ENCODE assay signal across 25 cellular contexts in genomic region chr7:27194641-27195379, GRCh38. TPM values are rescaled to one million over a fixed set of nuclear protein-coding genes. Genes with fewer than 3 reads are reported as not detected.
DNase-seq lines count a peak whose midpoint lies in the region; FAIRE-seq and TF ChIP-seq lines count a peak whose summit lies in the region.
"Had no signal": no experiment of that assay in that cellular context is flagged by ENCODE, and none has a peak within 500 bp of the region (broad histone marks: within the 10 kb centered on the region; RNA-seq: fewer than 3 reads in every experiment).

No MANE protein-coding gene starts in this region.

- TF ChIP-seq CTCF in endothelial cell of umbilical vein (IDR thresholded peaks at IDR 0.05; ENCODE audit: extremely low read depth in 1 of 2, insufficient read depth in 1 of 2, low read depth in 1 of 2, low read length in 2 of 2): no peak

- H3K27ac Mint-ChIP-seq in immature natural killer cell: no peak overlapping the region
- H3K27ac Mint-ChIP-seq: memory B cell, natural killer cell had no signal

- no peak overlapping the region for H3K4me2 ChIP-seq in endothelial cell of umbilical vein (ENCODE audit: insufficient read depth, low read length)

- H4K20me1 ChIP-seq in endothelial cell of umbilical vein (replicated peaks; ENCODE audit: control insufficient read depth, extremely low read depth, insufficient read depth, low read length): no peaks in the 10 kb centered on the region

- no peaks in the 10 kb centered on the region for H3K79me2 ChIP-seq in endothelial cell of umbilical vein (ENCODE audit: control insufficient read depth, insufficient read depth, low read length)

- TF ChIP-seq POLR2A in endothelial cell of umbilical vein (IDR thresholded peaks at IDR 0.05; ENCODE audit: low read depth, low read length): no peak

- peaks cover 46 to 80% (median 76%) of the 10 kb centered on the region in 3 donors for H3K27me3 Mint-ChIP-seq in immature natural killer cell (ENCODE audit: low read depth in 3 of 3)

- CTCF ChIA-PET in endothelial cell of umbilical vein (lab: Charles Lee): interaction anchor here (0.7 to 2.8 kb wide), 13 partner anchors 15 to 903 kb away, joined by 3 to 69 read pairs (median 4); no protein-coding TSS in a partner anchor

- DNase-seq in EH (ENCODE audit: low read depth): peak; percentile 72
- peak; percentile 75 for DNase-seq in HT-29 (ENCODE audit: low spot score)
- DNase-seq in endothelial cell of umbilical vein (ENCODE audit: low read depth, low spot score): no peak
- DNase-seq in GDM1 (lab: John Stamatoyannopoulos, UW): no peak
- DNase-seq in immature natural killer cell: no peak
- no peak for DNase-seq in RCC 7860 (ENCODE audit: low spot score)
- DNase-seq in germinal center (ENCODE audit: low spot score): no peak
- DNase-seq: activated CD4-positive, alpha-beta T cell treated with anti-CD3 and anti-CD28 coated beads for 48 hours; activated CD8-positive, alpha-beta memory T cell treated with anti-CD3 and anti-CD28 coated beads, Interleukin-2, amount 50 U/mL, for 48 hours; activated gamma-delta T cell treated with Interleukin-2 at 50 U/mL for 16 hours; dermis blood vessel endothelial cell; foreskin keratinocyte; HCEC 1CT; kidney glomerular epithelial cell; natural killer cell; NCI-H146; NCI-H2171 treated with DMSO at 0.1 percent for 48 hours; NCI-H526 treated with DMSO at 0.1 percent for 48 hours; stimulated activated naive CD8-positive, alpha-beta T cell treated with anti-CD3 and anti-CD28 coated beads, Interleukin-15, Interleukin-2, amounts not matched to agents 100 U/mL and 50 U/mL, for 24 hours had no signal

- H3K9ac ChIP-seq in endothelial cell of umbilical vein (replicated peaks; ENCODE audit: extremely low read depth, insufficient read depth, low read length) (no peak overlapping the region), rectal smooth muscle tissue (ENCODE audit: low read length) (no peak overlapping the region)

- BruUV-seq in endothelial cell of umbilical vein (replicated peaks; lab: Mats Ljungman, UMichigan): no TSS peak

- H3K36me3 ChIP-seq in endothelial cell of umbilical vein (ENCODE audit: control insufficient read depth in 2 of 2, extremely low read depth in 1 of 2, insufficient read depth in 2 of 2, low read length in 2 of 2) (no peaks in the 10 kb centered on the region), rectal smooth muscle tissue (ENCODE audit: control insufficient read depth, insufficient read depth, low read length) (no peaks in the 10 kb centered on the region)
- H3K36me3 ChIP-seq: pancreas, tibial nerve had no signal

- intact Hi-C loops in endothelial cell of umbilical vein (cut with micrococcal nuclease): no loop called here

- H3K27me3 ChIP-seq in endothelial cell of umbilical vein (ENCODE audit: control insufficient read depth in 2 of 2, insufficient read depth in 2 of 2, low read length in 2 of 2) (peaks cover 42 to 64% of the 10 kb centered on the region in 2 experiments), rectal smooth muscle tissue (ENCODE audit: control insufficient read depth, insufficient read depth, low read length) (peaks cover 12% of the 10 kb centered on the region)

- H3K27ac ChIP-seq in endothelial cell of umbilical vein (ENCODE audit: insufficient read depth, low read depth, low read length) (no peak overlapping the region), rectal smooth muscle tissue (ENCODE audit: low read depth, low read length) (peak overlapping the region; percentile 67)
- H3K27ac ChIP-seq: foreskin keratinocyte, pancreas, tibial nerve had no signal

- H3K4me1 ChIP-seq in endothelial cell of umbilical vein (ENCODE audit: control insufficient read depth, extremely low read depth, insufficient read depth, low read length) (peaks cover 12% of the 10 kb centered on the region), rectal smooth muscle tissue (ENCODE audit: control insufficient read depth, insufficient read depth, low read length) (peaks cover 4% of the 10 kb centered on the region)
- H3K4me1 ChIP-seq: foreskin keratinocyte had no signal

- H3K9me3 Mint-ChIP-seq in immature natural killer cell: no peaks in the 10 kb centered on the region
- H3K9me3 Mint-ChIP-seq: natural killer cell had no signal

- H3K4me3 ChIP-seq in endothelial cell of umbilical vein (replicated peaks in 1 of 3; ENCODE audit: insufficient read depth in 1 of 3, low read depth in 1 of 3, low read length in 3 of 3): no peak overlapping the region
- H3K4me3 ChIP-seq in rectal smooth muscle tissue (ENCODE audit: low read length): peak overlapping the region; percentile 71
- H3K4me3 ChIP-seq: pancreas, tibial nerve had no signal

- POLR2A ChIA-PET in endothelial cell of umbilical vein (lab: Charles Lee): no interaction called here

- no peaks in the 10 kb centered on the region for H3K9me3 ChIP-seq in endothelial cell of umbilical vein (replicated peaks; ENCODE audit: control insufficient read depth, insufficient read depth, low read length)
- H3K9me3 ChIP-seq: pancreas, tibial nerve had no signal

- H3K36me3 Mint-ChIP-seq in immature natural killer cell: no peaks in the 10 kb centered on the region
- H3K36me3 Mint-ChIP-seq: natural killer cell had no signal

- no peaks in the 10 kb centered on the region for H3K9me1 ChIP-seq in endothelial cell of umbilical vein (replicated peaks; ENCODE audit: control insufficient read depth, extremely low read depth, insufficient read depth, low read length)

- FAIRE-seq in endothelial cell of umbilical vein (lab: Jason Lieb, UNC) (no peak), RCC 7860 (lab: Jason Lieb, UNC) (no peak)
- FAIRE-seq: pancreas, TTC549 had no signal

- dilution Hi-C loops in endothelial cell of umbilical vein (cut with MboI; ENCODE audit: extremely low pct_ligation_motif_present, low sequenced_read_pairs): no loop called here

- peaks cover 22 to 33% of the 10 kb centered on the region in 2 donors for H3K4me1 Mint-ChIP-seq in immature natural killer cell

- no peak overlapping the region for H3K4me3 Mint-ChIP-seq in immature natural killer cell
- H3K4me3 Mint-ChIP-seq: memory B cell, natural killer cell had no signal

- no peak overlapping the region for H2AFZ ChIP-seq in endothelial cell of umbilical vein (ENCODE audit: low read depth, low read length)

RNA-seq across cellular contexts. Expression of gene HOXA13, which starts 5.1 kb away (rescaled TPM):
- 19.8 and 22.2 TPM in 2 replicates for total RNA-seq in HT-29 (2014; rRNA removed; shearing (Covaris generic))
- total RNA-seq in endothelial cell of umbilical vein: 0.09 and 0.22 TPM in 2 replicates
- polyA plus RNA-seq in endothelial cell of umbilical vein (0.02 TPM in 1 of 2 replicates, not detected in the other), immature natural killer cell (not detected)
- 0.01 TPM in 2 replicates for polyA plus RNA-seq in endothelial cell of umbilical vein (2011; cell fraction: cytosol; rRNA removed)
- 0.03 TPM in 1 of 2 replicates, not detected in the other for polyA plus RNA-seq in endothelial cell of umbilical vein (2011; cell fraction: nucleus; rRNA removed)
- not detected in 2 replicates for polyA plus RNA-seq in endothelial cell of umbilical vein (2012)
- polyA minus RNA-seq in endothelial cell of umbilical vein: not detected in 2 replicates
- 0.72 TPM for polyA minus RNA-seq in endothelial cell of umbilical vein (2011; cell fraction: cytosol; rRNA and poly(A)+ RNA removed)
- polyA minus RNA-seq in endothelial cell of umbilical vein (2011; cell fraction: nucleus; rRNA and poly(A)+ RNA removed): not detected in 2 replicates
- total RNA-seq: foreskin keratinocyte, natural killer cell, Right ventricle myocardium inferior had no signal
- polyA plus RNA-seq: foreskin keratinocyte, pancreas had no signal

RNA-seq across cellular contexts. Expression of gene HOXA11, which starts 9.8 kb away (rescaled TPM):
- total RNA-seq in HT-29 (2014; rRNA removed; shearing (Covaris generic)): 67.7 and 74.3 TPM in 2 replicates
- 15.2 and 16.7 TPM in 2 replicates for total RNA-seq in endothelial cell of umbilical vein
- 10.4 and 10.8 TPM in 2 replicates for polyA plus RNA-seq in endothelial cell of umbilical vein
- polyA plus RNA-seq in endothelial cell of umbilical vein (2011; cell fraction: cytosol; rRNA removed): 8.2 and 9.7 TPM in 2 replicates
- 4.6 and 5.5 TPM in 2 replicates for polyA plus RNA-seq in endothelial cell of umbilical vein (2011; cell fraction: nucleus; rRNA removed)
- 11.6 TPM in 2 replicates for polyA plus RNA-seq in endothelial cell of umbilical vein (2012)
- polyA minus RNA-seq in endothelial cell of umbilical vein: 6.6 and 8.6 TPM in 2 replicates
- polyA minus RNA-seq in endothelial cell of umbilical vein (2011; cell fraction: cytosol; rRNA and poly(A)+ RNA removed): 2.8 TPM
- 3.6 and 3.7 TPM in 2 replicates for polyA minus RNA-seq in endothelial cell of umbilical vein (2011; cell fraction: nucleus; rRNA and poly(A)+ RNA removed)
- polyA plus RNA-seq in immature natural killer cell: not detected
- total RNA-seq: natural killer cell, pancreas, Right ventricle myocardium inferior had no signal
- polyA plus RNA-seq: pancreas had no signal

RNA-seq across cellular contexts. Expression of gene HOXA10, which starts 20.7 kb away (rescaled TPM):
- total RNA-seq in HT-29 (2014; rRNA removed; shearing (Covaris generic)): 78.9 and 86.4 TPM in 2 replicates
- 24.4 and 27.6 TPM in 2 replicates for total RNA-seq in endothelial cell of umbilical vein
- polyA plus RNA-seq in endothelial cell of umbilical vein: 23.7 and 30.3 TPM in 2 replicates
- 15.8 and 19.0 TPM in 2 replicates for polyA plus RNA-seq in endothelial cell of umbilical vein (2011; cell fraction: cytosol; rRNA removed)
- 16.7 TPM in 2 replicates for polyA plus RNA-seq in endothelial cell of umbilical vein (2011; cell fraction: nucleus; rRNA removed)
- polyA plus RNA-seq in endothelial cell of umbilical vein (2012): 15.1 and 20.3 TPM in 2 replicates
- 24.4 and 30.3 TPM in 2 replicates for polyA minus RNA-seq in endothelial cell of umbilical vein
- 3.2 TPM for polyA minus RNA-seq in endothelial cell of umbilical vein (2011; cell fraction: cytosol; rRNA and poly(A)+ RNA removed)
- 8.0 and 9.1 TPM in 2 replicates for polyA minus RNA-seq in endothelial cell of umbilical vein (2011; cell fraction: nucleus; rRNA and poly(A)+ RNA removed)
- 10 to 100 TPM in 1 of 3 donors, 1 to 10 TPM in 2; 4.2 to 17.3 (median 6.2) TPM for polyA plus RNA-seq in immature natural killer cell
- total RNA-seq: Right ventricle myocardium inferior had no signal
- polyA plus RNA-seq: pancreas had no signal

RNA-seq across cellular contexts. Expression of gene HOXA9, which starts 29.5 kb away (rescaled TPM):
- total RNA-seq in HT-29 (2014; rRNA removed; shearing (Covaris generic)): 96.1 and 99.2 TPM in 2 replicates
- total RNA-seq in endothelial cell of umbilical vein: 61.6 and 62.9 TPM in 2 replicates
- polyA plus RNA-seq in endothelial cell of umbilical vein (47.2 and 84.1 TPM in 2 replicates), immature natural killer cell (1 to 10 TPM; 1.6 to 3.1 (median 1.8) TPM)
- 44.6 and 46.3 TPM in 2 replicates for polyA plus RNA-seq in endothelial cell of umbilical vein (2011; cell fraction: cytosol; rRNA removed)
- 94.3 and 108 TPM in 2 replicates for polyA plus RNA-seq in endothelial cell of umbilical vein (2011; cell fraction: nucleus; rRNA removed)
- 32.3 and 47.7 TPM in 2 replicates for polyA plus RNA-seq in endothelial cell of umbilical vein (2012)
- polyA minus RNA-seq in endothelial cell of umbilical vein: 8.0 and 11.3 TPM in 2 replicates
- polyA minus RNA-seq in endothelial cell of umbilical vein (2011; cell fraction: cytosol; rRNA and poly(A)+ RNA removed): not detected
- 14.0 and 22.7 TPM in 2 replicates for polyA minus RNA-seq in endothelial cell of umbilical vein (2011; cell fraction: nucleus; rRNA and poly(A)+ RNA removed)
- total RNA-seq: Right ventricle myocardium inferior had no signal

RNA-seq across cellular contexts. Expression of gene HOXA7, which starts 38.3 kb away (rescaled TPM):
- 5.6 and 10.7 TPM in 2 replicates for total RNA-seq in HT-29 (2014; rRNA removed; shearing (Covaris generic))
- 15.6 and 18.5 TPM in 2 replicates for total RNA-seq in endothelial cell of umbilical vein
- 16.9 and 18.1 TPM in 2 replicates for polyA plus RNA-seq in endothelial cell of umbilical vein
- 13.0 and 13.8 TPM in 2 replicates for polyA plus RNA-seq in endothelial cell of umbilical vein (2011; cell fraction: cytosol; rRNA removed)
- 5.6 and 8.3 TPM in 2 replicates for polyA plus RNA-seq in endothelial cell of umbilical vein (2011; cell fraction: nucleus; rRNA removed)
- 13.9 and 16.0 TPM in 2 replicates for polyA plus RNA-seq in endothelial cell of umbilical vein (2012)
- polyA minus RNA-seq in endothelial cell of umbilical vein: 8.6 and 9.4 TPM in 2 replicates
- 5.9 TPM for polyA minus RNA-seq in endothelial cell of umbilical vein (2011; cell fraction: cytosol; rRNA and poly(A)+ RNA removed)
- polyA minus RNA-seq in endothelial cell of umbilical vein (2011; cell fraction: nucleus; rRNA and poly(A)+ RNA removed): 3.8 and 4.1 TPM in 2 replicates
- polyA plus RNA-seq in immature natural killer cell: 1 to 10 TPM in 2 of 3 donors, not detected in 1; 1.0 to 4.2 TPM
- total RNA-seq: natural killer cell, Right ventricle myocardium inferior had no signal

Comparison
In these comparisons a context has a peak if more than half of its experiments do, and no peak if none do; other contexts are left out.
1. DNase-seq: peak in EH (single experiment) and HT-29 (single experiment); none in endothelial cell of umbilical vein (single experiment), GDM1 (single experiment), immature natural killer cell (0 of 3), RCC 7860 (single experiment) and germinal center (single experiment).
2. RNA of gene HOXA13, which starts 5.1 kb away (total RNA-seq): 19.8 to 22.2 TPM in HT-29; 0.09 to 0.22 TPM in endothelial cell of umbilical vein; every median in the first group is over 10 times any median in the second.